9 cellular contexts compared by ENCODE assay signal in the genomic region with DNA sequence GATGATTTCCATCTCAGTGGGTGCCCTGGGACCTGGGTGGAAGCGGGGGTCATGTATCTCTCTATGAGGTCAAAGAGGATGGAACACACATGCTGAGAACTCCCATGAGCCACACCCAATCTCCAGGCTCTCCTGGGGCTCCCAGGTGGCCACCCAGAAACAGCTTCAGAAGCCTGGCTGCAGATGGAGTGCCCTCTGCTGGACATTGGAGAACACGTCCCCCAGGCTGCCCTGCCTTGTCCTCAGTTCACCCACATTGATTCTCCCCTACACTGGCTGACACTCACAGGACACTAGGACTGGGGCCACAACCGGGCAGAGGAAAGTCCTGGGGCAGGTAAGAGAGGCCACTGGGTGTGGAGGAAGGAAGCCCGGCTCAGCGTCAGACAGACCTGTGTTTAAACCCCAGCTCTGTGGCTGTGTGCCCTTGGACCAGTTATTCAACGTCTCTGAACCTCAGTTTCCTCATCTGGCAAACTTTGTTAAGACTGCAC. TPM values are rescaled to one million over a fixed set of nuclear protein-coding genes. Genes with fewer than 3 reads are reported as not detected.
DNase-seq lines count a peak whose midpoint lies in the region; ATAC-seq and TF ChIP-seq lines count a peak whose summit lies in the region.
"Had no signal": no experiment of that assay in that cellular context is flagged by ENCODE, and none has a peak within 500 bp of the region (broad histone marks: within the 10 kb centered on the region; RNA-seq: fewer than 3 reads in every experiment).

No MANE protein-coding gene starts in this region.

- H3K4me2 ChIP-seq in GM23248 (ENCODE audit: unreplicated experiment) = no peak overlapping the region

- 12 to 13% methylated on average over 6 of the region's 6 CpGs for whole genome bisulfite sequencing in GM23248 (ENCODE audit: low coverage in 1 of 2, low lambda C conversion rate in 2 of 2, missing lambda C conversion rate in 2 of 2), 2 experiments

- H3K9me3 ChIP-seq in GM23248 (ENCODE audit: low read depth) (no peaks in the 10 kb centered on the region), mucosa of descending colon (no peaks in the 10 kb centered on the region)

- no peaks in the 10 kb centered on the region for H3K9me2 ChIP-seq in GM23248 (ENCODE audit: insufficient read depth)

- H3K4me1 ChIP-seq in GM23248 (ENCODE audit: insufficient read depth) (peaks cover 7% of the 10 kb centered on the region), mucosa of descending colon (ENCODE audit: low read depth) (peaks cover 37% of the 10 kb centered on the region)

- TF ChIP-seq CTCF in mucosa of descending colon (IDR thresholded peaks at IDR 0.05) = peak; percentile 88

- peak; percentile 78 for DNase-seq in AG08396 (ENCODE audit: low spot score)
- DNase-seq in GM23248 = peak; percentile 88
- DNase-seq in NCI-H748 (lab: John Stamatoyannopoulos, UW; ENCODE audit: unreplicated experiment) = peak; percentile 56
- DNase-seq in activated CD4-positive, alpha-beta T cell treated with anti-CD3 and anti-CD28 coated beads, Interleukin-2, amount 50 U/mL, for 4 hours = peak; percentile 68 to 69
- peak; percentile 62 for DNase-seq in effector CD4-positive, alpha-beta T cell
- DNase-seq in mucosa of descending colon = peak; percentile 85 to 88 (median 86)
- DNase-seq in stimulated activated effector memory CD8-positive, alpha-beta T cell treated with anti-CD3 and anti-CD28 coated beads, Interleukin-12 subunit alpha, Interleukin-12 subunit beta, amount 100 ng/mL, for 72 hours (ENCODE audit: low spot score in 2 of 2) = peak; percentile 56 to 86

- H3K4me3 ChIP-seq in GM23248 (no peak overlapping the region), mucosa of descending colon (no peak overlapping the region)
- H3K4me3 ChIP-seq: skin epidermis had no signal

- ATAC-seq in mucosa of descending colon = peak; percentile 64
- peak; percentile 59 for ATAC-seq in stimulated activated effector memory CD8-positive, alpha-beta T cell treated with anti-CD3 and anti-CD28 coated beads, Interleukin-12 subunit alpha, Interleukin-12 subunit beta, amount 100 ng/mL, for 72 hours
- ATAC-seq in HG02759 (IDR thresholded peaks at IDR 0.05; ENCODE audit: unreplicated experiment) = no peak

- intact Hi-C loops in mucosa of descending colon (cut with DNase I, micrococcal nuclease) = loop anchor here (5.0 to 10.0 kb wide), 2 partner anchors 39 to 57 kb away; no protein-coding TSS in a partner anchor

- H3K36me3 Mint-ChIP-seq in stimulated activated effector memory CD8-positive, alpha-beta T cell treated with anti-CD3 and anti-CD28 coated beads, Interleukin-12 subunit alpha, Interleukin-12 subunit beta, amount 100 ng/mL, for 72 hours = peaks cover 52% of the 10 kb centered on the region

- no peak overlapping the region for H3K9ac ChIP-seq in GM23248

- peaks cover 39% of the 10 kb centered on the region for H3K4me1 Mint-ChIP-seq in stimulated activated effector memory CD8-positive, alpha-beta T cell treated with anti-CD3 and anti-CD28 coated beads, Interleukin-12 subunit alpha, Interleukin-12 subunit beta, amount 100 ng/mL, for 72 hours

- peaks cover 19% of the 10 kb centered on the region for H3K36me3 ChIP-seq in GM23248 (ENCODE audit: low read depth)
- H3K36me3 ChIP-seq in mucosa of descending colon (ENCODE audit: low read depth) = peaks cover 3% of the 10 kb centered on the region

- H3K79me2 ChIP-seq in GM23248 (ENCODE audit: insufficient read depth) = peaks cover 23% of the 10 kb centered on the region

- in situ Hi-C loops in GM23248 (cut with MboI) = no loop called here

- H4K20me1 ChIP-seq in GM23248 (ENCODE audit: insufficient read depth) = peaks cover 8% of the 10 kb centered on the region; the same call in 1 of the 2 replicates

- no peaks in the 10 kb centered on the region for H3K27me3 ChIP-seq in GM23248 (replicated peaks; ENCODE audit: insufficient read depth)

- no peak overlapping the region for H3K4me3 Mint-ChIP-seq in stimulated activated effector memory CD8-positive, alpha-beta T cell treated with anti-CD3 and anti-CD28 coated beads, Interleukin-12 subunit alpha, Interleukin-12 subunit beta, amount 100 ng/mL, for 72 hours

- H3K27ac ChIP-seq in GM23248 = peak overlapping the region; percentile 51

- H3K27ac Mint-ChIP-seq in stimulated activated effector memory CD8-positive, alpha-beta T cell treated with anti-CD3 and anti-CD28 coated beads, Interleukin-12 subunit alpha, Interleukin-12 subunit beta, amount 100 ng/mL, for 72 hours = peak overlapping the region; percentile 64

- H2AFZ ChIP-seq in GM23248 = no peak overlapping the region

- no peaks in the 10 kb centered on the region for H3K9me3 Mint-ChIP-seq in stimulated activated effector memory CD8-positive, alpha-beta T cell treated with anti-CD3 and anti-CD28 coated beads, Interleukin-12 subunit alpha, Interleukin-12 subunit beta, amount 100 ng/mL, for 72 hours

- H3F3A ChIP-seq in GM23248 (ENCODE audit: insufficient read depth) = peaks cover 32% of the 10 kb centered on the region

RNA-seq across cellular contexts. Expression of gene NOL12, which starts 4.5 kb away (rescaled TPM):
- 4.9 and 19.1 TPM in 2 replicates for total RNA-seq in GM23248 (2014; rRNA removed; shearing (Covaris generic))
- polyA plus RNA-seq in GM23248 (2016; fragmentation: Nextera tagmentation; extraction: Ambion mirVana) = 24.9 and 25.1 TPM in 2 replicates
- 10 to 100 TPM; 28.5 to 45.3 (median 42.6) TPM for total RNA-seq in mucosa of descending colon

RNA-seq across cellular contexts. Expression of gene LGALS1, which starts 6.2 kb away (rescaled TPM):
- total RNA-seq in GM23248 (2014; rRNA removed; shearing (Covaris generic)) = 5,290 and 7,830 TPM in 2 replicates
- 6,727 and 6,984 TPM in 2 replicates for polyA plus RNA-seq in GM23248 (2016; fragmentation: Nextera tagmentation; extraction: Ambion mirVana)
- 100 to 1,000 TPM in 2 of 3 donors, 10 to 100 TPM in 1; 54.6 to 376 (median 150) TPM for total RNA-seq in mucosa of descending colon

RNA-seq across cellular contexts. Expression of gene TRIOBP, which starts 15.2 kb away (rescaled TPM):
- total RNA-seq in GM23248 (2014; rRNA removed; shearing (Covaris generic)) = 127 and 135 TPM in 2 replicates
- 123 and 130 TPM in 2 replicates for polyA plus RNA-seq in GM23248 (2016; fragmentation: Nextera tagmentation; extraction: Ambion mirVana)
- total RNA-seq in mucosa of descending colon = 100 to 1,000 TPM in 1 of 3 donors, 10 to 100 TPM in 2; 78.2 to 107 (median 78.6) TPM

RNA-seq across cellular contexts. Expression of gene PDXP, which starts 23.1 kb away (rescaled TPM):
- total RNA-seq in GM23248 (2014; rRNA removed; shearing (Covaris generic)) = 17.5 and 17.7 TPM in 2 replicates
- polyA plus RNA-seq in GM23248 (2016; fragmentation: Nextera tagmentation; extraction: Ambion mirVana) = 1.9 and 2.1 TPM in 2 replicates
- total RNA-seq in mucosa of descending colon = 10 to 100 TPM; 26.8 to 43.3 (median 40.6) TPM

RNA-seq across cellular contexts. Expression of gene SH3BP1, which starts 42.1 kb away (rescaled TPM):
- total RNA-seq in GM23248 (2014; rRNA removed; shearing (Covaris generic)) = 2.4 and 9.9 TPM in 2 replicates
- polyA plus RNA-seq in GM23248 (2016; fragmentation: Nextera tagmentation; extraction: Ambion mirVana) = 0.81 and 0.89 TPM in 2 replicates
- total RNA-seq in mucosa of descending colon = 10 to 100 TPM; 48.8 to 98.2 (median 96.6) TPM

Comparison
In these comparisons a context has a peak if more than half of its experiments do, and no peak if none do; other contexts are left out.
1. RNA of gene LGALS1, which starts 6.2 kb away (total RNA-seq): 5,290 to 7,830 TPM in GM23248; 54.6 to 376 TPM in mucosa of descending colon; every median in the first group is over 10 times any median in the second.
2. Peak in every context shown above with its lines, with median percentiles within 50 percentile points of each other: DNase-seq.